1 cellular context compared by ENCODE assay signal in the genomic region with DNA sequence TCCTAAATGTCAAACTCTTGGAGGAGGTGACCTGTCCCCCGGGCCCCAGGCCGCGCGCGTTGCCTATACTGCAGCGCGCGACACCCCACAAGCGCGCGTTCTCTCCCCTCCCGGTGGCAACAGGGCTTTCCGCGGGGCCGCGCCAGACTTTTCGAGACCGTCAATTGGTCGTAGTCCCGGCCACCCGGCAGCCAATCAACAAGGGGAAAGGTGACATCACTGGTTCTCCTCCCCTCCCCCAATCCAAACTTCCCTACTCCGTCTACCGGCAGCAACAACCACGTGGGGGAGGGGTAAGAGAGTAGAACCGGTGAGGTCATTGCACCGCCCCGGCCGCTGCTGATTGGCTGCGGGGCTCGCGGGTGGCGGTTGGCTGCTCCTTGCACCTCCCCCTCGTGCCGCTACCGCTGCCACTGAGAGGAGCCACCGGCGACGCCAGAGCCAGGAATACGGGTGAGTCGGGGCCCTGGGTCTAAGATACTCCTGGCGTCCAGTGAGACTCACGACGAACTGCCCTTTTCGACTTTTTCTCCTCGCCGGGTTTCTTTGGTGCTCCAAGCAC.
TF ChIP-seq lines count a peak whose summit lies in the region.

No MANE protein-coding gene starts in this region.

TF ChIP-seq in GM12878, 131 proteins besides CTCF, POLR2A, EP300 and RAD21 (continued from another document and continues in another):
- no peak for TF ChIP-seq NRF1 (conservative IDR thresholded peaks at IDR 0.05; ENCODE audit: low read depth, low read length)
- TF ChIP-seq HCFC1 (IDR thresholded peaks at IDR 0.05; ENCODE audit: low read length): no peak
- peak; percentile 88 for TF ChIP-seq RFX5 (IDR thresholded peaks at IDR 0.05; ENCODE audit: low read depth, low read length)
- TF ChIP-seq FOS (IDR thresholded peaks at IDR 0.05; ENCODE audit: borderline replicate concordance, extremely low read depth, insufficient read length): no peak
- TF ChIP-seq ZNF274 (IDR thresholded peaks at IDR 0.05; ENCODE audit: insufficient read depth, insufficient read length): no peak
- TF ChIP-seq RUNX3 (IDR thresholded peaks at IDR 0.05; ENCODE audit: low read length): peak; percentile 51; the same call in 1 of the 2 replicates
- peak; percentile 49; the same call in 1 of the 2 replicates for TF ChIP-seq POLR2AphosphoS5 (IDR thresholded peaks at IDR 0.05; ENCODE audit: low read length)
- no peak for TF ChIP-seq EED (IDR thresholded peaks at IDR 0.05; ENCODE audit: low read depth)
- TF ChIP-seq ETV6 (conservative IDR thresholded peaks at IDR 0.05 in 1 of 2, IDR thresholded peaks at IDR 0.05 in 1 of 2; ENCODE audit: borderline replicate concordance in 1 of 2, low read depth in 1 of 2): no peak
- TF ChIP-seq, protein P1, sequence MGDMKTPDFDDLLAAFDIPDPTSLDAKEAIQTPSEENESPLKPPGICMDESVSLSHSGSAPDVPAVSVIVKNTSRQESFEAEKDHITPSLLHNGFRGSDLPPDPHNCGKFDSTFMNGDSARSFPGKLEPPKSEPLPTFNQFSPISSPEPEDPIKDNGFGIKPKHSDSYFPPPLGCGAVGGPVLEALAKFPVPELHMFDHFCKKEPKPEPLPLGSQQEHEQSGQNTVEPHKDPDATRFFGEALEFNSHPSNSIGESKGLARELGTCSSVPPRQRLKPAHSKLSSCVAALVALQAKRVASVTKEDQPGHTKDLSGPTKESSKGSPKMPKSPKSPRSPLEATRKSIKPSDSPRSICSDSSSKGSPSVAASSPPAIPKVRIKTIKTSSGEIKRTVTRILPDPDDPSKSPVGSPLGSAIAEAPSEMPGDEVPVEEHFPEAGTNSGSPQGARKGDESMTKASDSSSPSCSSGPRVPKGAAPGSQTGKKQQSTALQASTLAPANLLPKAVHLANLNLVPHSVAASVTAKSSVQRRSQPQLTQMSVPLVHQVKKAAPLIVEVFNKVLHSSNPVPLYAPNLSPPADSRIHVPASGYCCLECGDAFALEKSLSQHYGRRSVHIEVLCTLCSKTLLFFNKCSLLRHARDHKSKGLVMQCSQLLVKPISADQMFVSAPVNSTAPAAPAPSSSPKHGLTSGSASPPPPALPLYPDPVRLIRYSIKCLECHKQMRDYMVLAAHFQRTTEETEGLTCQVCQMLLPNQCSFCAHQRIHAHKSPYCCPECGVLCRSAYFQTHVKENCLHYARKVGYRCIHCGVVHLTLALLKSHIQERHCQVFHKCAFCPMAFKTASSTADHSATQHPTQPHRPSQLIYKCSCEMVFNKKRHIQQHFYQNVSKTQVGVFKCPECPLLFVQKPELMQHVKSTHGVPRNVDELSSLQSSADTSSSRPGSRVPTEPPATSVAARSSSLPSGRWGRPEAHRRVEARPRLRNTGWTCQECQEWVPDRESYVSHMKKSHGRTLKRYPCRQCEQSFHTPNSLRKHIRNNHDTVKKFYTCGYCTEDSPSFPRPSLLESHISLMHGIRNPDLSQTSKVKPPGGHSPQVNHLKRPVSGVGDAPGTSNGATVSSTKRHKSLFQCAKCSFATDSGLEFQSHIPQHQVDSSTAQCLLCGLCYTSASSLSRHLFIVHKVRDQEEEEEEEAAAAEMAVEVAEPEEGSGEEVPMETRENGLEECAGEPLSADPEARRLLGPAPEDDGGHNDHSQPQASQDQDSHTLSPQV (IDR thresholded peaks at IDR 0.05): no peak
- TF ChIP-seq, protein P2, sequence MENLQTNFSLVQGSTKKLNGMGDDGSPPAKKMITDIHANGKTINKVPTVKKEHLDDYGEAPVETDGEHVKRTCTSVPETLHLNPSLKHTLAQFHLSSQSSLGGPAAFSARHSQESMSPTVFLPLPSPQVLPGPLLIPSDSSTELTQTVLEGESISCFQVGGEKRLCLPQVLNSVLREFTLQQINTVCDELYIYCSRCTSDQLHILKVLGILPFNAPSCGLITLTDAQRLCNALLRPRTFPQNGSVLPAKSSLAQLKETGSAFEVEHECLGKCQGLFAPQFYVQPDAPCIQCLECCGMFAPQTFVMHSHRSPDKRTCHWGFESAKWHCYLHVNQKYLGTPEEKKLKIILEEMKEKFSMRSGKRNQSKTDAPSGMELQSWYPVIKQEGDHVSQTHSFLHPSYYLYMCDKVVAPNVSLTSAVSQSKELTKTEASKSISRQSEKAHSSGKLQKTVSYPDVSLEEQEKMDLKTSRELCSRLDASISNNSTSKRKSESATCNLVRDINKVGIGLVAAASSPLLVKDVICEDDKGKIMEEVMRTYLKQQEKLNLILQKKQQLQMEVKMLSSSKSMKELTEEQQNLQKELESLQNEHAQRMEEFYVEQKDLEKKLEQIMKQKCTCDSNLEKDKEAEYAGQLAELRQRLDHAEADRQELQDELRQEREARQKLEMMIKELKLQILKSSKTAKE (IDR thresholded peaks at IDR 0.05; ENCODE audit: low read depth, poor library complexity, severe bottlenecking): no peak
- TF ChIP-seq ZNF622 (IDR thresholded peaks at IDR 0.05): no peak
- TF ChIP-seq NBN (IDR thresholded peaks at IDR 0.05): peak; percentile 82
- TF ChIP-seq CREB1 (IDR thresholded peaks at IDR 0.05; ENCODE audit: low read depth): peak; percentile 71
- TF ChIP-seq CBX3 (IDR thresholded peaks at IDR 0.05; ENCODE audit: borderline replicate concordance, low read depth): no peak
- TF ChIP-seq, protein P3, sequence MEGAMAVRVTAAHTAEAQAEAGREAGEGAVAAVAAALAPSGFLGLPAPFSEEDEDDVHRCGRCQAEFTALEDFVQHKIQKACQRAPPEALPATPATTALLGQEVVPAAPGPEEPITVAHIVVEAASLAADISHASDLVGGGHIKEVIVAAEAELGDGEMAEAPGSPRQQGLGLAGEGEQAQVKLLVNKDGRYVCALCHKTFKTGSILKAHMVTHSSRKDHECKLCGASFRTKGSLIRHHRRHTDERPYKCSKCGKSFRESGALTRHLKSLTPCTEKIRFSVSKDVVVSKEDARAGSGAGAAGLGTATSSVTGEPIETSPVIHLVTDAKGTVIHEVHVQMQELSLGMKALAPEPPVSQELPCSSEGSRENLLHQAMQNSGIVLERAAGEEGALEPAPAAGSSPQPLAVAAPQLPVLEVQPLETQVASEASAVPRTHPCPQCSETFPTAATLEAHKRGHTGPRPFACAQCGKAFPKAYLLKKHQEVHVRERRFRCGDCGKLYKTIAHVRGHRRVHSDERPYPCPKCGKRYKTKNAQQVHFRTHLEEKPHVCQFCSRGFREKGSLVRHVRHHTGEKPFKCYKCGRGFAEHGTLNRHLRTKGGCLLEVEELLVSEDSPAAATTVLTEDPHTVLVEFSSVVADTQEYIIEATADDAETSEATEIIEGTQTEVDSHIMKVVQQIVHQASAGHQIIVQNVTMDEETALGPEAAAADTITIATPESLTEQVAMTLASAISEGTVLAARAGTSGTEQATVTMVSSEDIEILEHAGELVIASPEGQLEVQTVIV (IDR thresholded peaks at IDR 0.05; ENCODE audit: borderline replicate concordance, partially characterized antibody): no peak
- TF ChIP-seq SRF (IDR thresholded peaks at IDR 0.05; ENCODE audit: low read depth in 2 of 2, low read length in 2 of 2): no peak
- no peak for TF ChIP-seq PAX8 (IDR thresholded peaks at IDR 0.05)
- TF ChIP-seq NFYA (IDR thresholded peaks at IDR 0.05; ENCODE audit: borderline replicate concordance, low read depth, low read length): no peak
- no peak for TF ChIP-seq NR2F1 (conservative IDR thresholded peaks at IDR 0.05)
- TF ChIP-seq, protein P4, sequence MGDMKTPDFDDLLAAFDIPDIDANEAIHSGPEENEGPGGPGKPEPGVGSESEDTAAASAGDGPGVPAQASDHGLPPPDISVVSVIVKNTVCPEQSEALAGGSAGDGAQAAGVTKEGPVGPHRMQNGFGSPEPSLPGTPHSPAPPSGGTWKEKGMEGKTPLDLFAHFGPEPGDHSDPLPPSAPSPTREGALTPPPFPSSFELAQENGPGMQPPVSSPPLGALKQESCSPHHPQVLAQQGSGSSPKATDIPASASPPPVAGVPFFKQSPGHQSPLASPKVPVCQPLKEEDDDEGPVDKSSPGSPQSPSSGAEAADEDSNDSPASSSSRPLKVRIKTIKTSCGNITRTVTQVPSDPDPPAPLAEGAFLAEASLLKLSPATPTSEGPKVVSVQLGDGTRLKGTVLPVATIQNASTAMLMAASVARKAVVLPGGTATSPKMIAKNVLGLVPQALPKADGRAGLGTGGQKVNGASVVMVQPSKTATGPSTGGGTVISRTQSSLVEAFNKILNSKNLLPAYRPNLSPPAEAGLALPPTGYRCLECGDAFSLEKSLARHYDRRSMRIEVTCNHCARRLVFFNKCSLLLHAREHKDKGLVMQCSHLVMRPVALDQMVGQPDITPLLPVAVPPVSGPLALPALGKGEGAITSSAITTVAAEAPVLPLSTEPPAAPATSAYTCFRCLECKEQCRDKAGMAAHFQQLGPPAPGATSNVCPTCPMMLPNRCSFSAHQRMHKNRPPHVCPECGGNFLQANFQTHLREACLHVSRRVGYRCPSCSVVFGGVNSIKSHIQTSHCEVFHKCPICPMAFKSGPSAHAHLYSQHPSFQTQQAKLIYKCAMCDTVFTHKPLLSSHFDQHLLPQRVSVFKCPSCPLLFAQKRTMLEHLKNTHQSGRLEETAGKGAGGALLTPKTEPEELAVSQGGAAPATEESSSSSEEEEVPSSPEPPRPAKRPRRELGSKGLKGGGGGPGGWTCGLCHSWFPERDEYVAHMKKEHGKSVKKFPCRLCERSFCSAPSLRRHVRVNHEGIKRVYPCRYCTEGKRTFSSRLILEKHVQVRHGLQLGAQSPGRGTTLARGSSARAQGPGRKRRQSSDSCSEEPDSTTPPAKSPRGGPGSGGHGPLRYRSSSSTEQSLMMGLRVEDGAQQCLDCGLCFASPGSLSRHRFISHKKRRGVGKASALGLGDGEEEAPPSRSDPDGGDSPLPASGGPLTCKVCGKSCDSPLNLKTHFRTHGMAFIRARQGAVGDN (IDR thresholded peaks at IDR 0.05): no peak
- peak; percentile 79 for TF ChIP-seq MXI1 (IDR thresholded peaks at IDR 0.05; ENCODE audit: low read depth, low read length)
- TF ChIP-seq, protein P5, sequence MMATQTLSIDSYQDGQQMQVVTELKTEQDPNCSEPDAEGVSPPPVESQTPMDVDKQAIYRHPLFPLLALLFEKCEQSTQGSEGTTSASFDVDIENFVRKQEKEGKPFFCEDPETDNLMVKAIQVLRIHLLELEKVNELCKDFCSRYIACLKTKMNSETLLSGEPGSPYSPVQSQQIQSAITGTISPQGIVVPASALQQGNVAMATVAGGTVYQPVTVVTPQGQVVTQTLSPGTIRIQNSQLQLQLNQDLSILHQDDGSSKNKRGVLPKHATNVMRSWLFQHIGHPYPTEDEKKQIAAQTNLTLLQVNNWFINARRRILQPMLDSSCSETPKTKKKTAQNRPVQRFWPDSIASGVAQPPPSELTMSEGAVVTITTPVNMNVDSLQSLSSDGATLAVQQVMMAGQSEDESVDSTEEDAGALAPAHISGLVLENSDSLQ (IDR thresholded peaks at IDR 0.05): no peak
- TF ChIP-seq RBBP5 (conservative IDR thresholded peaks at IDR 0.05): no peak
- TF ChIP-seq, protein P6, sequence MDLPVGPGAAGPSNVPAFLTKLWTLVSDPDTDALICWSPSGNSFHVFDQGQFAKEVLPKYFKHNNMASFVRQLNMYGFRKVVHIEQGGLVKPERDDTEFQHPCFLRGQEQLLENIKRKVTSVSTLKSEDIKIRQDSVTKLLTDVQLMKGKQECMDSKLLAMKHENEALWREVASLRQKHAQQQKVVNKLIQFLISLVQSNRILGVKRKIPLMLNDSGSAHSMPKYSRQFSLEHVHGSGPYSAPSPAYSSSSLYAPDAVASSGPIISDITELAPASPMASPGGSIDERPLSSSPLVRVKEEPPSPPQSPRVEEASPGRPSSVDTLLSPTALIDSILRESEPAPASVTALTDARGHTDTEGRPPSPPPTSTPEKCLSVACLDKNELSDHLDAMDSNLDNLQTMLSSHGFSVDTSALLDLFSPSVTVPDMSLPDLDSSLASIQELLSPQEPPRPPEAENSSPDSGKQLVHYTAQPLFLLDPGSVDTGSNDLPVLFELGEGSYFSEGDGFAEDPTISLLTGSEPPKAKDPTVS (IDR thresholded peaks at IDR 0.05; ENCODE audit: low read depth, low read length): no peak
- TF ChIP-seq, protein P7, sequence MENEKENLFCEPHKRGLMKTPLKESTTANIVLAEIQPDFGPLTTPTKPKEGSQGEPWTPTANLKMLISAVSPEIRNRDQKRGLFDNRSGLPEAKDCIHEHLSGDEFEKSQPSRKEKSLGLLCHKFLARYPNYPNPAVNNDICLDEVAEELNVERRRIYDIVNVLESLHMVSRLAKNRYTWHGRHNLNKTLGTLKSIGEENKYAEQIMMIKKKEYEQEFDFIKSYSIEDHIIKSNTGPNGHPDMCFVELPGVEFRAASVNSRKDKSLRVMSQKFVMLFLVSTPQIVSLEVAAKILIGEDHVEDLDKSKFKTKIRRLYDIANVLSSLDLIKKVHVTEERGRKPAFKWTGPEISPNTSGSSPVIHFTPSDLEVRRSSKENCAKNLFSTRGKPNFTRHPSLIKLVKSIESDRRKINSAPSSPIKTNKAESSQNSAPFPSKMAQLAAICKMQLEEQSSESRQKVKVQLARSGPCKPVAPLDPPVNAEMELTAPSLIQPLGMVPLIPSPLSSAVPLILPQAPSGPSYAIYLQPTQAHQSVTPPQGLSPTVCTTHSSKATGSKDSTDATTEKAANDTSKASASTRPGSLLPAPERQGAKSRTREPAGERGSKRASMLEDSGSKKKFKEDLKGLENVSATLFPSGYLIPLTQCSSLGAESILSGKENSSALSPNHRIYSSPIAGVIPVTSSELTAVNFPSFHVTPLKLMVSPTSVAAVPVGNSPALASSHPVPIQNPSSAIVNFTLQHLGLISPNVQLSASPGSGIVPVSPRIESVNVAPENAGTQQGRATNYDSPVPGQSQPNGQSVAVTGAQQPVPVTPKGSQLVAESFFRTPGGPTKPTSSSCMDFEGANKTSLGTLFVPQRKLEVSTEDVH (IDR thresholded peaks at IDR 0.05; ENCODE audit: low read depth, partially characterized antibody): no peak
- peak; percentile 92; the same call in 1 of the 2 replicates for TF ChIP-seq ZNF207 (IDR thresholded peaks at IDR 0.05; ENCODE audit: borderline replicate concordance)
- TF ChIP-seq, protein P8, sequence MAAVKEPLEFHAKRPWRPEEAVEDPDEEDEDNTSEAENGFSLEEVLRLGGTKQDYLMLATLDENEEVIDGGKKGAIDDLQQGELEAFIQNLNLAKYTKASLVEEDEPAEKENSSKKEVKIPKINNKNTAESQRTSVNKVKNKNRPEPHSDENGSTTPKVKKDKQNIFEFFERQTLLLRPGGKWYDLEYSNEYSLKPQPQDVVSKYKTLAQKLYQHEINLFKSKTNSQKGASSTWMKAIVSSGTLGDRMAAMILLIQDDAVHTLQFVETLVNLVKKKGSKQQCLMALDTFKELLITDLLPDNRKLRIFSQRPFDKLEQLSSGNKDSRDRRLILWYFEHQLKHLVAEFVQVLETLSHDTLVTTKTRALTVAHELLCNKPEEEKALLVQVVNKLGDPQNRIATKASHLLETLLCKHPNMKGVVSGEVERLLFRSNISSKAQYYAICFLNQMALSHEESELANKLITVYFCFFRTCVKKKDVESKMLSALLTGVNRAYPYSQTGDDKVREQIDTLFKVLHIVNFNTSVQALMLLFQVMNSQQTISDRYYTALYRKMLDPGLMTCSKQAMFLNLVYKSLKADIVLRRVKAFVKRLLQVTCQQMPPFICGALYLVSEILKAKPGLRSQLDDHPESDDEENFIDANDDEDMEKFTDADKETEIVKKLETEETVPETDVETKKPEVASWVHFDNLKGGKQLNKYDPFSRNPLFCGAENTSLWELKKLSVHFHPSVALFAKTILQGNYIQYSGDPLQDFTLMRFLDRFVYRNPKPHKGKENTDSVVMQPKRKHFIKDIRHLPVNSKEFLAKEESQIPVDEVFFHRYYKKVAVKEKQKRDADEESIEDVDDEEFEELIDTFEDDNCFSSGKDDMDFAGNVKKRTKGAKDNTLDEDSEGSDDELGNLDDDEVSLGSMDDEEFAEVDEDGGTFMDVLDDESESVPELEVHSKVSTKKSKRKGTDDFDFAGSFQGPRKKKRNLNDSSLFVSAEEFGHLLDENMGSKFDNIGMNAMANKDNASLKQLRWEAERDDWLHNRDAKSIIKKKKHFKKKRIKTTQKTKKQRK (IDR thresholded peaks at IDR 0.05; ENCODE audit: low read depth, low read length): no peak
- TF ChIP-seq BRCA1 (IDR thresholded peaks at IDR 0.05; ENCODE audit: low read depth, low read length): no peak
- TF ChIP-seq YY1 (IDR thresholded peaks at IDR 0.05; ENCODE audit: low read depth, low read length): no peak; the same call in 1 of the 2 replicates
